Comparison of ENCODE assay signal across 1 cellular context in the genomic region with DNA sequence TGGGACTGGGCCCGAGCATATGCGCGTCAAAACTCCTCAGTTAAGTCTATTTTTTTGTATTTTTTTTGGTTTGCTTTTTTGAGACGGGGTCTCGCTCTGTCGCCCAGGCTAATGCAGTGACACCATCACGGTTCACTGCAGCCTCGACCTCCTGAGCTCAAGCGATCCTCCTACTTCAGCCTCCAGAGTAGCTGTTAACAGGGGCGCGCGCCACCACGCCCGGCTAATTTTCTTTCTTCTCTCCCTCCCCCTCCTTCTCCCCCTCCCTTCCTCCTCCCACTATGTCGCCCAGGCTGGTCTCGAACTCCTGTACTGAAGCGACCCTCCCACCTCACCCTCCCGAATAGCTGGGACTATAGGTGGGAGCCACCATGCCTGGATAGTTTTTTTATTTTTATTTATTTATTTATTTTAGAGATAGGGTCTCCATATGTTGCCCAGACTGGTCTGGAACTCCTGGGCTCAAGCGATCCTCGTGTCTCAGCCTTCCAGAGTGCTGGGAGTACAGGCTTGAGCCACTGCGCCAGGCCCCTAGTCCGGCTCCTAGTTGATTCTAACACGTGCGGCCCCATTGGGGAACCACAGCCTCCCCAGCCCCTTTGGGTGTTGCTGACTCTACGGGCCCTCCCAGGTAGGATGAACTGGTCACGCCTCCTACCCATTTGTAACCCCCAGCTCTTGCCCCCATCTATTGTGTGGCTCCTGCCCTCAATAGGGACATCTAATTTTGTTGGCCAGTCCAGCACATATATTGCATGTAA.
TF ChIP-seq lines count a peak whose summit lies in the region.

No MANE protein-coding gene starts in this region.

TF ChIP-seq in GM12878, 131 proteins besides CTCF, POLR2A, EP300 and RAD21:
- TF ChIP-seq NR2C1 (IDR thresholded peaks at IDR 0.05) (no peak), NBN (IDR thresholded peaks at IDR 0.05) (0 out of 2 replicates have a peak, but pooled peaks have one; percentile 56), YBX1 (IDR thresholded peaks at IDR 0.05) (no peak)
- TF ChIP-seq, protein P1, sequence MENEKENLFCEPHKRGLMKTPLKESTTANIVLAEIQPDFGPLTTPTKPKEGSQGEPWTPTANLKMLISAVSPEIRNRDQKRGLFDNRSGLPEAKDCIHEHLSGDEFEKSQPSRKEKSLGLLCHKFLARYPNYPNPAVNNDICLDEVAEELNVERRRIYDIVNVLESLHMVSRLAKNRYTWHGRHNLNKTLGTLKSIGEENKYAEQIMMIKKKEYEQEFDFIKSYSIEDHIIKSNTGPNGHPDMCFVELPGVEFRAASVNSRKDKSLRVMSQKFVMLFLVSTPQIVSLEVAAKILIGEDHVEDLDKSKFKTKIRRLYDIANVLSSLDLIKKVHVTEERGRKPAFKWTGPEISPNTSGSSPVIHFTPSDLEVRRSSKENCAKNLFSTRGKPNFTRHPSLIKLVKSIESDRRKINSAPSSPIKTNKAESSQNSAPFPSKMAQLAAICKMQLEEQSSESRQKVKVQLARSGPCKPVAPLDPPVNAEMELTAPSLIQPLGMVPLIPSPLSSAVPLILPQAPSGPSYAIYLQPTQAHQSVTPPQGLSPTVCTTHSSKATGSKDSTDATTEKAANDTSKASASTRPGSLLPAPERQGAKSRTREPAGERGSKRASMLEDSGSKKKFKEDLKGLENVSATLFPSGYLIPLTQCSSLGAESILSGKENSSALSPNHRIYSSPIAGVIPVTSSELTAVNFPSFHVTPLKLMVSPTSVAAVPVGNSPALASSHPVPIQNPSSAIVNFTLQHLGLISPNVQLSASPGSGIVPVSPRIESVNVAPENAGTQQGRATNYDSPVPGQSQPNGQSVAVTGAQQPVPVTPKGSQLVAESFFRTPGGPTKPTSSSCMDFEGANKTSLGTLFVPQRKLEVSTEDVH (IDR thresholded peaks at IDR 0.05; ENCODE audit: low read depth, partially characterized antibody): no peak
- TF ChIP-seq, protein P2, sequence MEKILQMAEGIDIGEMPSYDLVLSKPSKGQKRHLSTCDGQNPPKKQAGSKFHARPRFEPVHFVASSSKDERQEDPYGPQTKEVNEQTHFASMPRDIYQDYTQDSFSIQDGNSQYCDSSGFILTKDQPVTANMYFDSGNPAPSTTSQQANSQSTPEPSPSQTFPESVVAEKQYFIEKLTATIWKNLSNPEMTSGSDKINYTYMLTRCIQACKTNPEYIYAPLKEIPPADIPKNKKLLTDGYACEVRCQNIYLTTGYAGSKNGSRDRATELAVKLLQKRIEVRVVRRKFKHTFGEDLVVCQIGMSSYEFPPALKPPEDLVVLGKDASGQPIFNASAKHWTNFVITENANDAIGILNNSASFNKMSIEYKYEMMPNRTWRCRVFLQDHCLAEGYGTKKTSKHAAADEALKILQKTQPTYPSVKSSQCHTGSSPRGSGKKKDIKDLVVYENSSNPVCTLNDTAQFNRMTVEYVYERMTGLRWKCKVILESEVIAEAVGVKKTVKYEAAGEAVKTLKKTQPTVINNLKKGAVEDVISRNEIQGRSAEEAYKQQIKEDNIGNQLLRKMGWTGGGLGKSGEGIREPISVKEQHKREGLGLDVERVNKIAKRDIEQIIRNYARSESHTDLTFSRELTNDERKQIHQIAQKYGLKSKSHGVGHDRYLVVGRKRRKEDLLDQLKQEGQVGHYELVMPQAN (conservative IDR thresholded peaks at IDR 0.05): 0 out of 2 replicates have a peak, but pooled peaks have one; percentile 25
- TF ChIP-seq, protein P3, sequence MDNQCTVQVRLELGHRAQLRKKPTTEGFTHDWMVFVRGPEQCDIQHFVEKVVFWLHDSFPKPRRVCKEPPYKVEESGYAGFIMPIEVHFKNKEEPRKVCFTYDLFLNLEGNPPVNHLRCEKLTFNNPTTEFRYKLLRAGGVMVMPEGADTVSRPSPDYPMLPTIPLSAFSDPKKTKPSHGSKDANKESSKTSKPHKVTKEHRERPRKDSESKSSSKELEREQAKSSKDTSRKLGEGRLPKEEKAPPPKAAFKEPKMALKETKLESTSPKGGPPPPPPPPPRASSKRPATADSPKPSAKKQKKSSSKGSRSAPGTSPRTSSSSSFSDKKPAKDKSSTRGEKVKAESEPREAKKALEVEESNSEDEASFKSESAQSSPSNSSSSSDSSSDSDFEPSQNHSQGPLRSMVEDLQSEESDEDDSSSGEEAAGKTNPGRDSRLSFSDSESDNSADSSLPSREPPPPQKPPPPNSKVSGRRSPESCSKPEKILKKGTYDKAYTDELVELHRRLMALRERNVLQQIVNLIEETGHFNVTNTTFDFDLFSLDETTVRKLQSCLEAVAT (IDR thresholded peaks at IDR 0.05): peak; percentile 76; the same call in 1 of the 2 replicates
TF ChIP-seq in GM12878: peak in this region for 3.
